ENCODE assay signal across 8 cellular contexts in the genomic region with DNA sequence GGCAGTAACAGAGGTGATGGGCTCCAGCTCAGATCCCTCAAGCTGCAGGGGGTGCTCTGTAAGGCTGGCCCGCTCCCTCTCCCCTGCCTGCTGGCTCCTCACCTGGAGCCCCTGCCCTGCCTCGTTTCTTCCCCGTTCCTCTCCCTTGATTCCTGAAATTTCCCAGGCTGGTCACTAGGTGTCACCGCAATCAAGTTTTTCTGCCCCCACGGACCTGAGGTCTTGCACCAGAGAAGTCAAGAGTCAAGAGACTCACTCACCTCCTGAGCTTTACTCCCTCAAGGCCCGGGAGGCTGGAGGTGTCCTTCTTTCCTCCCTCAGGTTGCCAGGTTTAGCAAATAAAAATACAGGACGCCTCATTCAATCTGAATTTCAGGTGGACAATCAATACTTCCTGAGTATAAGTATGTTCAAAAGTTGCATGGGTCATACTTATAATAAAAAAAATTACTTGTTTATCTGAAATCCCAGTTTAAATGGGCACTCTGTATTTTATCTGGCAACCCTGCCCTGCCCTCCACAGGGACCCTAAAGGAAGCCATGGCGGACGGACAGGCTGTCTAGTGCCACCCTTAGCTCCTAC.
DNase-seq lines count a peak whose midpoint lies in the region; ATAC-seq, FAIRE-seq and TF ChIP-seq lines count a peak whose summit lies in the region.

No MANE protein-coding gene starts in this region.

- peak; percentile 90 for FAIRE-seq in GM12892 (lab: Jason Lieb, UNC)

- H3K4me1 ChIP-seq in naive thymus-derived CD4-positive, alpha-beta T cell (ENCODE audit: control insufficient read depth in 2 of 2, insufficient read depth in 2 of 2, low read length in 2 of 2): no peaks in the 10 kb centered on the region

- H3K4me3 ChIP-seq in naive thymus-derived CD4-positive, alpha-beta T cell (ENCODE audit: low read length): no peak overlapping the region

- H3K36me3 Mint-ChIP-seq in naive thymus-derived CD4-positive, alpha-beta T cell: no peaks in the 10 kb centered on the region

- TF ChIP-seq POLR2A in GM12892 (IDR thresholded peaks at IDR 0.05; ENCODE audit: low read depth, low read length): no peak

- H3K4me1 Mint-ChIP-seq in naive thymus-derived CD4-positive, alpha-beta T cell: peaks cover 0 to 11% (median 0%) of the 10 kb centered on the region in 7 donors

- no peaks in the 10 kb centered on the region for H3K36me3 ChIP-seq in naive thymus-derived CD4-positive, alpha-beta T cell (ENCODE audit: control insufficient read depth in 2 of 3, insufficient read depth in 3 of 3, low read length in 3 of 3)

- POLR2A ChIA-PET in naive thymus-derived CD4-positive, alpha-beta T cell (lab: Charles Lee): interaction anchor here (1.1 kb wide), 1 partner anchor 10 kb away, joined by 3 read pairs; no protein-coding TSS in a partner anchor

- H3K4me3 Mint-ChIP-seq in naive thymus-derived CD4-positive, alpha-beta T cell: no peak overlapping the region

- peak; percentile 53 for ATAC-seq in esophagus mucosa
- ATAC-seq in naive thymus-derived CD4-positive, alpha-beta T cell: peak; percentile 70
- no peak for ATAC-seq in HG02588 (IDR thresholded peaks at IDR 0.05; ENCODE audit: unreplicated experiment)
- no peak for ATAC-seq in HG02870 (IDR thresholded peaks at IDR 0.05; ENCODE audit: unreplicated experiment)

- peak overlapping the region in 3 of 9 donors; percentile 14 to 76 (median 21) for H3K27ac Mint-ChIP-seq in naive thymus-derived CD4-positive, alpha-beta T cell

- H3K27ac ChIP-seq in naive thymus-derived CD4-positive, alpha-beta T cell (ENCODE audit: low read depth, low read length): no peak overlapping the region

- peak; percentile 48 to 55 for DNase-seq in AML-193 (lab: John Stamatoyannopoulos, UW)
- peak; percentile 71 for DNase-seq in GM12892 (ENCODE audit: insufficient read length)
- DNase-seq in NCI-H226: peak; percentile 9
- DNase-seq in activated CD4-positive, alpha-beta T cell treated with anti-CD3 and anti-CD28 coated beads, Interleukin-2, amount 50 U/mL, for 4 hours: peak; percentile 12 to 20
- DNase-seq in naive thymus-derived CD4-positive, alpha-beta T cell: peak in 7 of 9 donors; percentile 10 to 43 (median 21)

- peaks cover 0 to 8% (median 0%) of the 10 kb centered on the region in 5 donors for H3K27me3 Mint-ChIP-seq in naive thymus-derived CD4-positive, alpha-beta T cell

- CTCF ChIA-PET in naive thymus-derived CD4-positive, alpha-beta T cell (lab: Charles Lee): interaction anchor here (1.0 to 3.2 kb wide), 2 partner anchors 8 to 73 kb away, joined by 3 to 22 read pairs; no protein-coding TSS in a partner anchor

- no peaks in the 10 kb centered on the region for H3K9me3 Mint-ChIP-seq in naive thymus-derived CD4-positive, alpha-beta T cell

- H3K27me3 ChIP-seq in naive thymus-derived CD4-positive, alpha-beta T cell (ENCODE audit: control insufficient read depth in 2 of 2, insufficient read depth in 2 of 2, low read length in 2 of 2): no peaks in the 10 kb centered on the region

- intact Hi-C loops in naive thymus-derived CD4-positive, alpha-beta T cell (cut with micrococcal nuclease): loop anchor here (1.0 kb wide), 2 partner anchors 72 to 111 kb away; no protein-coding TSS in a partner anchor

- H3K9me3 ChIP-seq in naive thymus-derived CD4-positive, alpha-beta T cell (ENCODE audit: control insufficient read depth in 2 of 3, low read length in 3 of 3): no peaks in the 10 kb centered on the region

Comparison
In these comparisons a context has a peak if more than half of its experiments do, and no peak if none do; other contexts are left out.
1. DNase-seq: peak in every context shown above with its lines; median percentile 71 in GM12892; 52 in AML-193; 21 in naive thymus-derived CD4-positive, alpha-beta T cell; 16 in activated CD4-positive, alpha-beta T cell treated with anti-CD3 and anti-CD28 coated beads, Interleukin-2, amount 50 U/mL, for 4 hours; 9 in NCI-H226.
2. ATAC-seq: peak in esophagus mucosa (single experiment) and naive thymus-derived CD4-positive, alpha-beta T cell (single experiment); none in HG02588 (single experiment) and HG02870 (single experiment).